Comparison of ENCODE assay signal across 8 cellular contexts in genomic region chr19:53195265-53195879, GRCh38. TPM values are rescaled to one million over a fixed set of nuclear protein-coding genes. Genes with fewer than 3 reads are reported as not detected.
DNase-seq lines count a peak whose midpoint lies in the region; TF ChIP-seq lines count a peak whose summit lies in the region.

No MANE protein-coding gene starts in this region.

- H3K36me3 ChIP-seq in NT2/D1 (ENCODE audit: insufficient read depth, insufficient read length, low read length) (peaks cover 13% of the 10 kb centered on the region), endodermal cell (ENCODE audit: control insufficient read depth, insufficient read depth, low read length) (peaks cover 7% of the 10 kb centered on the region)

- H3K4me3 ChIP-seq in NT2/D1 (ENCODE audit: insufficient read length, low read depth), result no peak overlapping the region
- no peak overlapping the region for H3K4me3 ChIP-seq in endodermal cell (ENCODE audit: low read length)

- DNase-seq in COLO668 (lab: John Stamatoyannopoulos, UW; ENCODE audit: unreplicated experiment), result peak; percentile 68
- DNase-seq in HuH-7 (ENCODE audit: low spot score), result peak; percentile 67
- DNase-seq in NT2/D1 (ENCODE audit: low read depth, low spot score), result peak; percentile 72
- DNase-seq in activated CD8-positive, alpha-beta memory T cell treated with anti-CD3 and anti-CD28 coated beads, Interleukin-2, amount 50 U/mL, for 1 hour (ENCODE audit: extremely low read depth), result peak; percentile 26
- DNase-seq in endodermal cell, result peak; percentile 92
- peak; percentile 39 for DNase-seq in middle frontal gyrus (ENCODE audit: extremely low spot score, low spot score)
- peak; percentile 72 for DNase-seq in stimulated activated CD8-positive, alpha-beta memory T cell treated with anti-CD3 and anti-CD28 coated beads, Interleukin-4, amount 100 ng/mL, for 48 hours
- no peak for DNase-seq in mesenteric fat pad (ENCODE audit: low spot score)

- WGBS in endodermal cell (ENCODE audit: insufficient coverage in 1 of 2, insufficient read length in 1 of 2), 2 experiments, result 0 to 6% methylated on average over 3 of the region's 3 CpGs

- no peak overlapping the region for H3K9ac ChIP-seq in NT2/D1 (ENCODE audit: insufficient read length, low read depth)
- H3K9ac ChIP-seq in endodermal cell (ENCODE audit: extremely low read depth, low read length, poor library complexity, severe bottlenecking), result no peak overlapping the region

- H3K4me1 Mint-ChIP-seq in endodermal cell, result peaks cover 10% of the 10 kb centered on the region

- peaks cover 16% of the 10 kb centered on the region for H3K27me3 Mint-ChIP-seq in endodermal cell (ENCODE audit: insufficient read depth)

- H3K27ac ChIP-seq in endodermal cell (ENCODE audit: low read depth, low read length), result no peak overlapping the region

- H3K27ac Mint-ChIP-seq in endodermal cell, result no peak overlapping the region

- peaks cover 34% of the 10 kb centered on the region for H3K9me3 Mint-ChIP-seq in endodermal cell

- H3K27me3 ChIP-seq in NT2/D1 (ENCODE audit: insufficient read depth, insufficient read length) (no peaks in the 10 kb centered on the region), endodermal cell (ENCODE audit: control insufficient read depth, insufficient read depth, low read length, poor library complexity, severe bottlenecking) (no peaks in the 10 kb centered on the region)

- H3K4me3 Mint-ChIP-seq in endodermal cell, result no peak overlapping the region

- peaks cover 32% of the 10 kb centered on the region for H3K36me3 Mint-ChIP-seq in endodermal cell (ENCODE audit: low read depth)

- peak; percentile 92 for TF ChIP-seq CTCF in endodermal cell (conservative IDR thresholded peaks at IDR 0.05)

- H3K9me3 ChIP-seq in NT2/D1 (ENCODE audit: insufficient read depth, low read length) (peaks cover 6% of the 10 kb centered on the region; the same call in 1 of the 2 replicates), endodermal cell (ENCODE audit: control insufficient read depth, low read length) (peaks cover 29% of the 10 kb centered on the region)

- peaks cover 3% of the 10 kb centered on the region for H3K4me1 ChIP-seq in NT2/D1 (ENCODE audit: insufficient read depth, insufficient read length)
- no peaks in the 10 kb centered on the region for H3K4me1 ChIP-seq in endodermal cell (ENCODE audit: control insufficient read depth, insufficient read depth, low read length)

RNA-seq across cellular contexts. Expression of gene ZNF665, which starts 2.2 kb away (rescaled TPM):
- 1 to 10 TPM; 7.6 to 8.6 TPM for total RNA-seq in endodermal cell
- polyA plus RNA-seq in endodermal cell (2013, experiment 1 of 2), result 5.8 TPM
- 4.8 TPM for polyA plus RNA-seq in endodermal cell (2013, experiment 2 of 2)
- total RNA-seq in mesenteric fat pad, result 2.5 TPM

RNA-seq across cellular contexts. Expression of gene ZNF347, which starts 36.5 kb away (rescaled TPM):
- total RNA-seq in endodermal cell, result 10 to 100 TPM; 17.7 to 25.5 TPM
- polyA plus RNA-seq in endodermal cell (2013, experiment 1 of 2), result 7.9 TPM
- polyA plus RNA-seq in endodermal cell (2013, experiment 2 of 2), result 7.3 TPM
- 9.7 TPM for total RNA-seq in mesenteric fat pad

RNA-seq across cellular contexts. Expression of gene ZNF677, which starts 59.3 kb away (rescaled TPM):
- total RNA-seq in endodermal cell (10 to 100 TPM; 35.6 to 56.5 TPM), mesenteric fat pad (9.3 TPM)
- polyA plus RNA-seq in endodermal cell (2013, experiment 1 of 2), result 23.6 TPM
- polyA plus RNA-seq in endodermal cell (2013, experiment 2 of 2), result 26.0 TPM
